ENCODE assay signal across 9 cellular contexts in genomic region chr16:89155184-89155679, GRCh38. TPM values are rescaled to one million over a fixed set of nuclear protein-coding genes. Genes with fewer than 3 reads are reported as not detected.
DNase-seq lines count a peak whose midpoint lies in the region; ATAC-seq and TF ChIP-seq lines count a peak whose summit lies in the region.
"Had no signal": no experiment of that assay in that cellular context is flagged by ENCODE, and none has a peak within 500 bp of the region (broad histone marks: within the 10 kb centered on the region; RNA-seq: fewer than 3 reads in every experiment).

No MANE protein-coding gene starts in this region.

- ATAC-seq in activated T-cell treated with anti-CD3 and anti-CD28 coated beads, Interleukin-2, amount 50 U/mL, for 4 hours: no peak

- TF ChIP-seq CTCF in HFF-Myc (IDR thresholded peaks at IDR 0.05; ENCODE audit: low read depth, low read length, missing control alignments): no peak
- no peak for TF ChIP-seq CTCF in lower leg skin (IDR thresholded peaks at IDR 0.05)
- no peak for TF ChIP-seq CTCF in thyroid gland (IDR thresholded peaks at IDR 0.05)

- H3K27ac ChIP-seq in thyroid gland: no peak overlapping the region

- no peak overlapping the region for H3K4me3 ChIP-seq in HFF-Myc (replicated peaks; ENCODE audit: low read depth, low read length)
- H3K4me3 ChIP-seq in lower leg skin (ENCODE audit: low read depth, poor library complexity, severe bottlenecking): no peak overlapping the region
- H3K4me3 ChIP-seq in thyroid gland (replicated peaks in 1 of 3): no peak overlapping the region

- intact Hi-C loops in lower leg skin (cut with DNase I; ENCODE audit: low total_unique reads): no loop called here
- intact Hi-C loops in thyroid gland (cut with DNase I): no loop called here

- no peaks in the 10 kb centered on the region for H3K27me3 Mint-ChIP-seq in activated T-cell treated with anti-CD3 and anti-CD28 coated beads, Interleukin-2, amount 50 U/mL, for 4 hours (ENCODE audit: low read depth)
- H3K27me3 Mint-ChIP-seq: naive B cell had no signal

- no peaks in the 10 kb centered on the region for H3K27me3 ChIP-seq in thyroid gland

- peaks cover 14 to 20% of the 10 kb centered on the region in 2 donors for H3K4me1 ChIP-seq in thyroid gland

- peaks cover 8% of the 10 kb centered on the region for H3K36me3 Mint-ChIP-seq in activated T-cell treated with anti-CD3 and anti-CD28 coated beads, Interleukin-2, amount 50 U/mL, for 4 hours (ENCODE audit: insufficient read depth)

- DNase-seq in HFF-Myc (ENCODE audit: extremely low read depth, low read depth) (peak; percentile 39), dermis blood vessel endothelial cell (peak; percentile 81), lower leg skin (ENCODE audit: low spot score in 2 of 2) (peak; percentile 73 to 95), thyroid gland (peak; percentile 90 to 93), SHP77 (lab: John Stamatoyannopoulos, UW) (no peak), activated gamma-delta T cell treated with Interleukin-2 at 50 U/mL for 16 hours (no peak), NCI-H1048 (lab: John Stamatoyannopoulos, UW) (no peak)
- DNase-seq in activated T-cell treated with anti-CD3 and anti-CD28 coated beads, Interleukin-2, amount 50 U/mL, for 4 hours: no peak
- DNase-seq: naive B cell had no signal

- WGBS in lower leg skin, 2 donors: 17 to 29% methylated on average over 13 to 19 of the region's 19 CpGs
- WGBS in thyroid gland, 2 donors: 14 to 22% methylated on average over 9 to 14 of the region's 19 CpGs

- no peaks in the 10 kb centered on the region for H3K9me3 ChIP-seq in thyroid gland

- TF ChIP-seq POLR2A in lower leg skin (IDR thresholded peaks at IDR 0.05): no peak
- TF ChIP-seq POLR2A in thyroid gland (IDR thresholded peaks at IDR 0.05): peak in 1 of 2 donors; percentile 14

- peaks cover 3 to 17% of the 10 kb centered on the region in 2 donors for H3K36me3 ChIP-seq in thyroid gland

- no peaks in the 10 kb centered on the region for H3K4me1 Mint-ChIP-seq in activated T-cell treated with anti-CD3 and anti-CD28 coated beads, Interleukin-2, amount 50 U/mL, for 4 hours (ENCODE audit: low read depth)

- no peaks in the 10 kb centered on the region for H3K9me3 Mint-ChIP-seq in activated T-cell treated with anti-CD3 and anti-CD28 coated beads, Interleukin-2, amount 50 U/mL, for 4 hours
- H3K9me3 Mint-ChIP-seq: naive B cell had no signal

- H3K4me3 Mint-ChIP-seq in activated T-cell treated with anti-CD3 and anti-CD28 coated beads, Interleukin-2, amount 50 U/mL, for 4 hours: no peak overlapping the region
- H3K4me3 Mint-ChIP-seq: naive B cell had no signal

RNA-seq across cellular contexts. Expression of gene CDH15, which starts 16.3 kb away (rescaled TPM):
- total RNA-seq in dermis blood vessel endothelial cell (0.05 TPM in 1 of 2 replicates, not detected in the other), lower leg skin (not detected), thyroid gland (not detected)
- not detected for total RNA-seq in activated T-cell treated with anti-CD3 and anti-CD28 coated beads, Interleukin-2, amount 50 U/mL, for 4 hours

RNA-seq across cellular contexts. Expression of gene SLC22A31, which starts 45.1 kb away (rescaled TPM):
- total RNA-seq in dermis blood vessel endothelial cell (0.23 TPM in 1 of 2 replicates, not detected in the other), lower leg skin (1 to 10 TPM in 3 of 4 donors, under 1 TPM in 1; 0.97 to 2.2 (median 1.7) TPM), thyroid gland (under 1 TPM in 1 of 4 donors, not detected in 3; 0.54 TPM)
- total RNA-seq in activated T-cell treated with anti-CD3 and anti-CD28 coated beads, Interleukin-2, amount 50 U/mL, for 4 hours: under 1 TPM; 0.49 to 0.66 (median 0.56) TPM

Comparison
In these comparisons a context has a peak if more than half of its experiments do, and no peak if none do; other contexts are left out.
1. DNase-seq: peak in HFF-Myc (single experiment), dermis blood vessel endothelial cell (single experiment), lower leg skin (2 of 2) and thyroid gland (2 of 2); none in SHP77 (0 of 2), activated gamma-delta T cell treated with Interleukin-2 at 50 U/mL for 16 hours (single experiment), activated T-cell treated with anti-CD3 and anti-CD28 coated beads, Interleukin-2, amount 50 U/mL, for 4 hours (single experiment) and NCI-H1048 (single experiment).